ENCODE assay signal across 21 cellular contexts in the genomic region with DNA sequence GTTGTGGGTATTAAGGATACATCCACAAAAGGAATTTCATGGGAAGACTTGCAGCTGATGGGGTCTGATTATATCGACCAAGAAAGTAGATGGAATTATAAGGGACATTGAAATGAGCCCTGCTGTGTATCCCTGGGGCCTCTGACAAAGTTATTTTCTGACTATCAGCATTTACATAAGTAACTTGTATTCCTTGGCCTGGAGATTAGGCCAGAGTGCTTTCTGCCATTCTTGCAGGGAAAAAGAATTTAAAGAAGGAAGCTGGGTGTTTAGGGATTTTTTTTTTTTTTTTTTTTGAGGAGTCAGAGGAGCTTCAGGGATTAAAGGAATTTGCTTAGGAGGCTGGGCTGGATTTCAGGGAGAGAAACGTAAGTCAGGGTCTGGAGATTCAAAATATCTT. TPM values are rescaled to one million over a fixed set of nuclear protein-coding genes. Genes with fewer than 3 reads are reported as not detected.
"Had no signal": no experiment of that assay in that cellular context is flagged by ENCODE, and none has a peak within 500 bp of the region (broad histone marks: within the 10 kb centered on the region; RNA-seq: fewer than 3 reads in every experiment).

No MANE protein-coding gene starts in this region.

- H3K4me3 ChIP-seq: pancreas, right lobe of liver had no signal

- H3K27me3 Mint-ChIP-seq: activated CD4-positive, alpha-beta T cell treated with anti-CD3 and anti-CD28 coated beads, Interleukin-2, amount 10 ng/mL, durations not matched to agents 24 days and 14 days; stimulated activated naive B cell treated with anti-CD40 and anti-IgM and Interleukin-4, amounts not matched to agents 10 μg/mL and 1 μg/mL and 100 μg/mL, for 72 hours had no signal

- H3K9me3 ChIP-seq: pancreas, right lobe of liver had no signal

- H3K36me3 ChIP-seq: pancreas, right lobe of liver had no signal

- H3K4me3 Mint-ChIP-seq: activated CD4-positive, alpha-beta T cell treated with anti-CD3 and anti-CD28 coated beads, Interleukin-2, amount 10 ng/mL, durations not matched to agents 24 days and 14 days; activated CD8-positive, alpha-beta T cell treated with anti-CD3 and anti-CD28 coated beads, Interleukin-2, amount 10 ng/mL, durations not matched to agents 7 days and 5 days; activated T-cell treated with anti-CD3 and anti-CD28 coated beads, Interleukin-2, amount 50 U/mL, for 24 hours; brain; naive thymus-derived CD8-positive, alpha-beta T cell; stimulated activated naive B cell treated with anti-CD40 and anti-IgM and Interleukin-4, amounts not matched to agents 10 μg/mL and 1 μg/mL and 100 μg/mL, for 72 hours; T-cell had no signal

- DNase-seq: activated CD4-positive, alpha-beta T cell treated with anti-CD3 and anti-CD28 coated beads, Interleukin-2, amount 10 ng/mL, durations not matched to agents 24 days and 14 days; activated CD8-positive, alpha-beta T cell treated with anti-CD3 and anti-CD28 coated beads, Interleukin-2, amount 10 ng/mL, durations not matched to agents 7 days and 5 days; activated naive CD4-positive, alpha-beta T cell treated with Interleukin-2 at 50 U/mL for 16 hours; activated T-cell treated with anti-CD3 and anti-CD28 coated beads, Interleukin-2, amount 50 U/mL, for 24 hours; central memory CD4-positive, alpha-beta T cell; erythroblast; foreskin melanocyte; glutamatergic neuron; left ventricle myocardium superior; mesenchymal stem cell; naive thymus-derived CD8-positive, alpha-beta T cell; pancreas; right lobe of liver; stimulated activated CD4-positive, alpha-beta T cell treated with anti-CD3 and anti-CD28 coated beads, Interleukin-4, amount 100 ng/mL, for 24 hours; stimulated activated naive B cell treated with anti-CD40 and anti-IgM and Interleukin-4, amounts not matched to agents 10 μg/mL and 1 μg/mL and 100 μg/mL, for 72 hours; T-cell; T-helper 9 cell had no signal

- ATAC-seq: activated CD8-positive, alpha-beta T cell treated with anti-CD3 and anti-CD28 coated beads, Interleukin-2, amount 10 ng/mL, durations not matched to agents 7 days and 5 days; left ventricle myocardium superior; naive thymus-derived CD8-positive, alpha-beta T cell; stimulated activated naive B cell treated with anti-CD40 and anti-IgM and Interleukin-4, amounts not matched to agents 10 μg/mL and 1 μg/mL and 100 μg/mL, for 72 hours; T-cell had no signal

- H3K4me1 Mint-ChIP-seq: activated CD4-positive, alpha-beta T cell treated with anti-CD3 and anti-CD28 coated beads, Interleukin-2, amount 10 ng/mL, durations not matched to agents 24 days and 14 days; brain; naive thymus-derived CD8-positive, alpha-beta T cell; stimulated activated naive B cell treated with anti-CD40 and anti-IgM and Interleukin-4, amounts not matched to agents 10 μg/mL and 1 μg/mL and 100 μg/mL, for 72 hours; T-cell had no signal

- H3K4me1 ChIP-seq: pancreas, right lobe of liver had no signal

- H3K9me3 Mint-ChIP-seq: activated CD4-positive, alpha-beta T cell treated with anti-CD3 and anti-CD28 coated beads, Interleukin-2, amount 10 ng/mL, durations not matched to agents 24 days and 14 days; activated T-cell treated with anti-CD3 and anti-CD28 coated beads, Interleukin-2, amount 50 U/mL, for 24 hours; activated T-helper 2 cell treated with anti-CD3 and anti-CD28 coated beads, Interferon-gamma antibody, Interleukin-2, Interleukin-4, amounts not matched to agents 10 μg/mL and 5 μg/mL and 100 μg/mL, durations not matched to agents 14 hours and 24 hours and 36 hours had no signal

- H3K36me3 Mint-ChIP-seq: brain; naive thymus-derived CD8-positive, alpha-beta T cell; stimulated activated naive B cell treated with anti-CD40 and anti-IgM and Interleukin-4, amounts not matched to agents 10 μg/mL and 1 μg/mL and 100 μg/mL, for 72 hours; T-cell had no signal

- H3K27me3 ChIP-seq: pancreas, right lobe of liver had no signal

- H3K27ac Mint-ChIP-seq: activated CD4-positive, alpha-beta T cell treated with anti-CD3 and anti-CD28 coated beads, Interleukin-2, amount 10 ng/mL, durations not matched to agents 24 days and 14 days; activated CD8-positive, alpha-beta T cell treated with anti-CD3 and anti-CD28 coated beads, Interleukin-2, amount 10 ng/mL, durations not matched to agents 7 days and 5 days; activated T-cell treated with anti-CD3 and anti-CD28 coated beads, Interleukin-2, amount 50 U/mL, for 24 hours; activated T-helper 2 cell treated with anti-CD3 and anti-CD28 coated beads, Interferon-gamma antibody, Interleukin-2, Interleukin-4, amounts not matched to agents 10 μg/mL and 5 μg/mL and 100 μg/mL, durations not matched to agents 14 hours and 24 hours and 36 hours; naive thymus-derived CD8-positive, alpha-beta T cell; stimulated activated naive B cell treated with anti-CD40 and anti-IgM and Interleukin-4, amounts not matched to agents 10 μg/mL and 1 μg/mL and 100 μg/mL, for 72 hours; T-cell had no signal

- H3K27ac ChIP-seq: pancreas, right lobe of liver had no signal

RNA-seq across cellular contexts. Expression of gene SPAM1, which starts 4.6 kb away (rescaled TPM):
- total RNA-seq: activated CD4-positive, alpha-beta T cell treated with anti-CD3 and anti-CD28 coated beads, Interleukin-2, amount 10 ng/mL, durations not matched to agents 24 days and 14 days; activated CD8-positive, alpha-beta T cell treated with anti-CD3 and anti-CD28 coated beads, Interleukin-2, amount 10 ng/mL, durations not matched to agents 7 days and 5 days; activated T-helper 2 cell treated with anti-CD3 and anti-CD28 coated beads, Interferon-gamma antibody, Interleukin-2, Interleukin-4, amounts not matched to agents 10 μg/mL and 5 μg/mL and 100 μg/mL, durations not matched to agents 14 hours and 24 hours and 36 hours; kidney epithelial cell; left ventricle myocardium superior; naive thymus-derived CD8-positive, alpha-beta T cell; pancreas; right lobe of liver; T-cell; urinary bladder had no signal
